Comparison of ENCODE assay signal across 16 cellular contexts in genomic region chr1:167964646-167965045, GRCh38. TPM values are rescaled to one million over a fixed set of nuclear protein-coding genes. Genes with fewer than 3 reads are reported as not detected.
DNase-seq lines count a peak whose midpoint lies in the region; ATAC-seq and TF ChIP-seq lines count a peak whose summit lies in the region.
"Had no signal": no experiment of that assay in that cellular context is flagged by ENCODE, and none has a peak within 500 bp of the region (broad histone marks: within the 10 kb centered on the region; RNA-seq: fewer than 3 reads in every experiment).

No MANE protein-coding gene starts in this region.

- H3K4me1 ChIP-seq in left ventricle myocardium inferior (peaks cover 68% of the 10 kb centered on the region), right atrium auricular region (peaks cover 0 to 19% of the 10 kb centered on the region in 2 donors), HEK293 (ENCODE audit: control insufficient read depth, insufficient read depth, low read length) (no peaks in the 10 kb centered on the region), spleen (peaks cover 0 to 24% (median 0%) of the 10 kb centered on the region in 6 donors), aorta (ENCODE audit: control insufficient read depth in 1 of 2, insufficient read depth in 2 of 2, low read length in 2 of 2) (no peaks in the 10 kb centered on the region)
- H3K4me1 ChIP-seq: BLaER1 had no signal

- peak overlapping the region; percentile 35 for H3K27ac ChIP-seq in left ventricle myocardium inferior (replicated peaks)
- no peak overlapping the region for H3K27ac ChIP-seq in right atrium auricular region
- H3K27ac ChIP-seq in HEK293 (ENCODE audit: extremely low read depth, low read depth, low read length): no peak overlapping the region
- H3K27ac ChIP-seq in spleen: peak overlapping the region in 7 of 8 donors; percentile 7 to 56 (median 49)
- H3K27ac ChIP-seq in aorta (ENCODE audit: low read depth in 1 of 2, low read length in 2 of 2): no peak overlapping the region
- H3K27ac ChIP-seq: BLaER1 had no signal

- no peak for TF ChIP-seq POLR2A in spleen (IDR thresholded peaks at IDR 0.05)

- H3K9me3 ChIP-seq in left ventricle myocardium inferior (replicated peaks) (no peaks in the 10 kb centered on the region), right atrium auricular region (no peaks in the 10 kb centered on the region), HEK293 (ENCODE audit: control insufficient read depth, insufficient read depth, low read depth, low read length) (no peaks in the 10 kb centered on the region), spleen (no peaks in the 10 kb centered on the region), aorta (ENCODE audit: control insufficient read depth, low read length) (no peaks in the 10 kb centered on the region)

- in situ Hi-C loops in KBM-7 (cut with MboI; ENCODE audit: low pct_unique_long_range_greater_than_20kb, low sequenced_read_pairs): no loop called here

- DNase-seq in left ventricle myocardium inferior (no peak), right atrium auricular region (ENCODE audit: low spot score) (no peak), fibroblast of pulmonary artery (ENCODE audit: low read depth) (peak; percentile 26), spleen (no peak), aorta (no peak), KBM-7 (no peak)
- DNase-seq: 8988T; AML-193; CD4-positive, CD25-positive, alpha-beta regulatory T cell; DMS79; IMR-90 had no signal

- H3K36me3 ChIP-seq in left ventricle myocardium inferior: peaks cover 10% of the 10 kb centered on the region
- H3K36me3 ChIP-seq in right atrium auricular region: peaks cover 9% of the 10 kb centered on the region
- peaks cover 4 to 10% of the 10 kb centered on the region in 2 experiments; a peak in 2 of 3 replicates for H3K36me3 ChIP-seq in HEK293 (ENCODE audit: control insufficient read depth in 2 of 2, insufficient read depth in 1 of 2, low read length in 2 of 2)
- peaks cover 0 to 44% (median 3%) of the 10 kb centered on the region in 6 donors for H3K36me3 ChIP-seq in spleen
- H3K36me3 ChIP-seq in aorta (ENCODE audit: control insufficient read depth in 1 of 2, insufficient read depth in 2 of 2, low read length in 1 of 2): no peaks in the 10 kb centered on the region

- POLR2A ChIA-PET in HEK293 (lab: Yijun Ruan, JAX): no interaction called here

- 54 to 82% (median 76%) methylated on average over 4 of the region's 4 CpGs for WGBS in spleen, 5 donors
- WGBS in aorta, 2 donors: 85 to 86% methylated on average over 4 of the region's 4 CpGs

- intact Hi-C loops in left ventricle myocardium inferior (cut with micrococcal nuclease): no loop called here
- intact Hi-C loops in spleen (cut with DNase I; ENCODE audit: low total_unique reads): no loop called here
- intact Hi-C loops in aorta (cut with DNase I): no loop called here

- TF ChIP-seq CTCF in left ventricle myocardium inferior (IDR thresholded peaks at IDR 0.05; ENCODE audit: borderline replicate concordance) (no peak), right atrium auricular region (IDR thresholded peaks at IDR 0.05) (no peak), HEK293 (tag by site-specific recombination; IDR thresholded peaks at IDR 0.05) (no peak), fibroblast of pulmonary artery (IDR thresholded peaks at IDR 0.05; ENCODE audit: low read length, missing control alignments) (no peak), spleen (IDR thresholded peaks at IDR 0.05 in 8 of 11, conservative IDR thresholded peaks at IDR 0.05 in 3 of 11) (no peak)

- H3K27me3 ChIP-seq in left ventricle myocardium inferior (ENCODE audit: low read depth) (no peaks in the 10 kb centered on the region), right atrium auricular region (no peaks in the 10 kb centered on the region), spleen (replicated peaks in 1 of 7) (no peaks in the 10 kb centered on the region), aorta (ENCODE audit: control insufficient read depth in 1 of 2, insufficient read depth in 2 of 2, low read length in 1 of 2) (no peaks in the 10 kb centered on the region)
- H3K27me3 ChIP-seq: BLaER1 had no signal

- CTCF ChIA-PET in HEK293 (lab: Yijun Ruan, JAX): no interaction called here

- ATAC-seq in HG03457 (IDR thresholded peaks at IDR 0.05; ENCODE audit: unreplicated experiment): no peak
- ATAC-seq in aorta (ENCODE audit: low FRiP score): no peak
- ATAC-seq: HCT116 had no signal

- H3K4me3 ChIP-seq in left ventricle myocardium inferior (no peak overlapping the region), right atrium auricular region (no peak overlapping the region), HEK293 (ENCODE audit: low read depth, low read length) (no peak overlapping the region), fibroblast of pulmonary artery (replicated peaks; ENCODE audit: low read depth, low read length) (no peak overlapping the region), spleen (no peak overlapping the region), aorta (ENCODE audit: low read length in 2 of 2) (no peak overlapping the region)
- H3K4me3 ChIP-seq: BLaER1 had no signal

TF ChIP-seq in HEK293, 187 proteins besides CTCF, POLR2A, EP300 and RAD21:
- no peak for TF ChIP-seq ZBTB8A (tag by site-specific recombination; IDR thresholded peaks at IDR 0.05)
- peak; percentile 87 for TF ChIP-seq ZNF133 (tag by site-specific recombination; IDR thresholded peaks at IDR 0.05)

RNA-seq across cellular contexts. Expression of gene MPC2, which starts 27.8 kb away (rescaled TPM):
- total RNA-seq in left ventricle myocardium inferior (267 TPM), right atrium auricular region (100 to 1,000 TPM in 1 of 2 donors, 10 to 100 TPM in 1; 71.4 to 122 TPM), spleen (10 to 100 TPM; 23.0 to 31.1 (median 29.4) TPM), aorta (10 to 100 TPM; 37.3 to 48.2 TPM)
- polyA plus RNA-seq in spleen (10 to 100 TPM; 34.6 to 47.4 (median 46.1) TPM), aorta (10 to 100 TPM; 56.4 to 94.8 TPM)

RNA-seq across cellular contexts. Expression of gene DCAF6, which starts 28.2 kb away (rescaled TPM):
- total RNA-seq in left ventricle myocardium inferior (196 TPM), right atrium auricular region (100 to 1,000 TPM; 126 to 161 TPM), spleen (10 to 100 TPM; 38.7 to 76.6 (median 48.1) TPM), aorta (10 to 100 TPM; 55.5 to 68.7 TPM)
- polyA plus RNA-seq in spleen (10 to 100 TPM; 19.2 to 23.8 (median 21.0) TPM), aorta (10 to 100 TPM; 37.3 to 43.3 TPM)

RNA-seq across cellular contexts. Expression of gene ADCY10, which starts 50.7 kb away (rescaled TPM):
- 0.22 TPM for total RNA-seq in left ventricle myocardium inferior
- total RNA-seq in right atrium auricular region: under 1 TPM in 1 of 2 donors, not detected in 1; 0.35 TPM
- total RNA-seq in spleen: under 1 TPM in 4 of 7 donors, not detected in 3; 0.12 to 0.40 (median 0.29) TPM
- under 1 TPM in 2 of 3 donors, not detected in 1; 0.04 to 0.12 TPM for polyA plus RNA-seq in spleen
- under 1 TPM; 0.16 to 0.24 TPM for total RNA-seq in aorta
- under 1 TPM; 0.13 to 0.15 TPM for polyA plus RNA-seq in aorta
- total RNA-seq: G401 had no signal
- polyA plus RNA-seq: CD4-positive, CD25-positive, alpha-beta regulatory T cell had no signal

Comparison
In these comparisons a context has a peak if more than half of its experiments do, and no peak if none do; other contexts are left out.
1. H3K27ac ChIP-seq: peak in left ventricle myocardium inferior (single experiment) and spleen (7 of 8); none in right atrium auricular region (0 of 2), HEK293 (single experiment) and aorta (0 of 2).